Comparison of ENCODE assay signal across 8 cellular contexts in the genomic region with DNA sequence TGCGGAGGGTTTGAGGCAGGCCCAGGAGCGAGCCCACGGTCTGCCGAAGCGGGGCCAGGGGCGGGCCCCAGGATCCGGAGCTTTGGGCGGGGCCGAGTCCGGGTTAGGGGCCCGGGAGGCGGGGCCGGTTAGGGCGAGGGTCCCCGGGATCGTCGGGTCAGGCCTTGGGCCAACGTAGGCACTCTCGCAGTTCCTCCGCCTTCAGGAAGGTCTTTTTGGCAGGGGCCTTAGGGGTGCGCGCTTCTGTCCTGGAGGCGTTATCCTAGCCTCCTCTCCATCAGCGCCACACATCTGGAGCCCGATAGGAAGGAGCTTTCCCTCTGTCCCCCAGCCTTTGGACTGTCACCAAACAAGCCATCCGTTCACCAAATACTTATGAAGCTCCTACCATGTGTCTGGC.
DNase-seq lines count a peak whose midpoint lies in the region; ATAC-seq and TF ChIP-seq lines count a peak whose summit lies in the region.
"Not testable (repeated sequence)": the region's sequence is repeated elsewhere in the genome, so short reads cannot be mapped to it uniquely, and the experiment has no call there.

No MANE protein-coding gene starts in this region.

- H3K4me3 ChIP-seq in Jurkat, Clone E6-1 (ENCODE audit: low read length) = peak overlapping the region; percentile 51
- peak overlapping the region; percentile 39 for H3K4me3 ChIP-seq in SJCRH30
- H3K4me3 ChIP-seq in left lung = peak overlapping the region; percentile 43 to 58
- peak overlapping the region in 1 of 3 donors; percentile 44 for H3K4me3 ChIP-seq in thyroid gland (replicated peaks in 1 of 3)

- ATAC-seq in activated naive CD8-positive, alpha-beta T cell treated with anti-CD3 and anti-CD28 coated beads, Interleukin-2, amount 50 U/mL, for 24 hours; left lung: not testable (repeated sequence)

- H3K4me3 Mint-ChIP-seq in activated naive CD8-positive, alpha-beta T cell treated with anti-CD3 and anti-CD28 coated beads, Interleukin-2, amount 50 U/mL, for 24 hours = peak overlapping the region; percentile 88
- H3K4me3 Mint-ChIP-seq in osteocyte (ENCODE audit: unreplicated experiment) = peak overlapping the region; percentile 84

- H3K27ac Mint-ChIP-seq in activated naive CD8-positive, alpha-beta T cell treated with anti-CD3 and anti-CD28 coated beads, Interleukin-2, amount 50 U/mL, for 24 hours = not testable (repeated sequence)
- peak overlapping the region; percentile 64 for H3K27ac Mint-ChIP-seq in osteocyte (ENCODE audit: unreplicated experiment)

- not testable (repeated sequence) for H3K4me1 ChIP-seq in SJCRH30, left lung, thyroid gland

- H3K9me3 ChIP-seq in SJCRH30 (replicated peaks); left lung; thyroid gland: not testable (repeated sequence)

- intact Hi-C loops in left lung (cut with DNase I) = not testable (repeated sequence)
- intact Hi-C loops in thyroid gland (cut with DNase I) = loop anchor here (10.0 kb wide), 1 partner anchor 171 kb away; a partner anchor contains a TSS

- TF ChIP-seq POLR2A in erythroblast (IDR thresholded peaks at IDR 0.05; ENCODE audit: low read length); thyroid gland (IDR thresholded peaks at IDR 0.05): not testable (repeated sequence)

- H3K36me3 ChIP-seq in SJCRH30, left lung, thyroid gland: not testable (repeated sequence)

- H3K27me3 Mint-ChIP-seq in activated naive CD8-positive, alpha-beta T cell treated with anti-CD3 and anti-CD28 coated beads, Interleukin-2, amount 50 U/mL, for 24 hours; osteocyte (ENCODE audit: unreplicated experiment): not testable (repeated sequence)

- H3K4me1 Mint-ChIP-seq in activated naive CD8-positive, alpha-beta T cell treated with anti-CD3 and anti-CD28 coated beads, Interleukin-2, amount 50 U/mL, for 24 hours = peaks cover 19% of the 10 kb centered on the region
- peaks cover 10% of the 10 kb centered on the region for H3K4me1 Mint-ChIP-seq in osteocyte (ENCODE audit: unreplicated experiment)

- H3K27me3 ChIP-seq in SJCRH30, left lung, thyroid gland: not testable (repeated sequence)

- peak; percentile 30 for DNase-seq in COLO668 (lab: John Stamatoyannopoulos, UW; ENCODE audit: unreplicated experiment)
- DNase-seq in Jurkat, Clone E6-1 (ENCODE audit: low read depth, low spot score); SJCRH30; activated naive CD8-positive, alpha-beta T cell treated with anti-CD3 and anti-CD28 coated beads, Interleukin-2, amount 50 U/mL, for 24 hours; left lung; osteocyte (ENCODE audit: extremely low spot score, unreplicated experiment): not testable (repeated sequence)
- peak; percentile 55 to 65 for DNase-seq in erythroblast (lab: John Stamatoyannopoulos, UW)
- peak in 1 of 2 donors; percentile 26 for DNase-seq in thyroid gland

- not testable (repeated sequence) for H3K36me3 Mint-ChIP-seq in activated naive CD8-positive, alpha-beta T cell treated with anti-CD3 and anti-CD28 coated beads, Interleukin-2, amount 50 U/mL, for 24 hours (ENCODE audit: low read depth); osteocyte (ENCODE audit: unreplicated experiment)

- not testable (repeated sequence) for TF ChIP-seq CTCF in left lung (IDR thresholded peaks at IDR 0.05); osteocyte (IDR thresholded peaks at IDR 0.05); thyroid gland (IDR thresholded peaks at IDR 0.05)

- H3K27ac ChIP-seq in SJCRH30 = not testable (repeated sequence)
- H3K27ac ChIP-seq in left lung = peak overlapping the region in 1 of 2 donors; percentile 75
- H3K27ac ChIP-seq in thyroid gland = peak overlapping the region in 2 of 3 donors; percentile 19 to 63

- H3K9me3 Mint-ChIP-seq in activated naive CD8-positive, alpha-beta T cell treated with anti-CD3 and anti-CD28 coated beads, Interleukin-2, amount 50 U/mL, for 24 hours; osteocyte (ENCODE audit: unreplicated experiment): not testable (repeated sequence)

- WGBS in thyroid gland, 2 donors = 4 to 6% methylated on average over 4 to 13 of the region's 26 CpGs
